1 cellular context compared by ENCODE assay signal in genomic region chr1:40072142-40072541, GRCh38.
TF ChIP-seq lines count a peak whose summit lies in the region.

No MANE protein-coding gene starts in this region.

TF ChIP-seq in GM23338, 12 proteins besides CTCF, POLR2A, EP300 and RAD21 (continued from another document):
- TF ChIP-seq ETS1 (IDR thresholded peaks at IDR 0.05): no peak
